Comparison of ENCODE assay signal across 8 cellular contexts in genomic region chr3:14145236-14145635, GRCh38. TPM values are rescaled to one million over a fixed set of nuclear protein-coding genes. Genes with fewer than 3 reads are reported as not detected.
A peak's percentile ranks its signal among the peaks of the same experiment; 100 is the strongest.
DNase-seq lines count a peak whose midpoint lies in the region; TF ChIP-seq lines count a peak whose summit lies in the region.

No MANE protein-coding gene starts in this region.

- DNase-seq in activated CD4-positive, alpha-beta T cell treated with anti-CD3 and anti-CD28 coated beads for 1 hour, result peak; percentile 6
- DNase-seq in activated CD4-positive, alpha-beta T cell treated with anti-CD3 and anti-CD28 coated beads, Interleukin-2, amount 50 U/mL, for 1 hour, result no peak
- DNase-seq in testis (no peak), GOT3 (lab: John Stamatoyannopoulos, UW) (no peak), foreskin melanocyte (no peak), NCI-H2029 (lab: John Stamatoyannopoulos, UW) (no peak)

- intact Hi-C loops in testis (cut with DNase I; ENCODE audit: low total_unique reads), result no loop called here

- H3K36me3 ChIP-seq in testis (ENCODE audit: low read depth, missing control alignments), result no peaks in the 10 kb centered on the region

- no peak for TF ChIP-seq CTCF in testis (IDR thresholded peaks at IDR 0.05)

- H3K27ac ChIP-seq in adipose tissue (ENCODE audit: low read depth, low read length) (peak overlapping the region; percentile 3), layer of hippocampus (ENCODE audit: low read depth, low read length) (peak overlapping the region; percentile 59), testis (peak overlapping the region; percentile 6 to 66)

- no peak for TF ChIP-seq POLR2A in testis (IDR thresholded peaks at IDR 0.05)

- peaks cover 12% of the 10 kb centered on the region for H3K4me1 ChIP-seq in testis

- 78 to 91% (median 89%) methylated on average over 9 of the region's 9 CpGs for WGBS in adipose tissue, 3 donors
- WGBS in testis, 2 donors, result 86 to 87% methylated on average over 9 of the region's 9 CpGs

- H3K27me3 ChIP-seq in layer of hippocampus (ENCODE audit: control insufficient read depth, insufficient read depth, low read length) (no peaks in the 10 kb centered on the region), testis (no peaks in the 10 kb centered on the region)

- no peak overlapping the region for H3K4me3 ChIP-seq in testis

- H3K9me3 ChIP-seq in testis, result no peaks in the 10 kb centered on the region

RNA-seq across cellular contexts. Expression of gene TMEM43, which starts 20.4 kb away (rescaled TPM):
- 10 to 100 TPM; 23.1 to 57.9 (median 37.5) TPM for polyA plus RNA-seq in adipose tissue
- total RNA-seq in testis, result 10 to 100 TPM; 36.5 to 53.0 TPM
- polyA plus RNA-seq in testis (ENCODE audit: insufficient read depth, low read depth, low replicate concordance), result 43.3 TPM

RNA-seq across cellular contexts. Expression of gene CHCHD4, which starts 20.6 kb away (rescaled TPM):
- 10 to 100 TPM in 2 of 3 donors, 1 to 10 TPM in 1; 9.7 to 16.1 (median 14.7) TPM for polyA plus RNA-seq in adipose tissue
- 10 to 100 TPM; 13.3 to 15.7 TPM for total RNA-seq in testis
- 19.1 TPM for polyA plus RNA-seq in testis (ENCODE audit: insufficient read depth, low read depth, low replicate concordance)

RNA-seq across cellular contexts. Expression of gene XPC, which starts 33.2 kb away (rescaled TPM):
- 10 to 100 TPM; 14.6 to 16.9 (median 16.8) TPM for polyA plus RNA-seq in adipose tissue
- total RNA-seq in testis, result 10 to 100 TPM; 48.7 to 54.1 TPM
- 25.1 TPM for polyA plus RNA-seq in testis (ENCODE audit: insufficient read depth, low read depth, low replicate concordance)

RNA-seq across cellular contexts. Expression of gene LSM3, which starts 33.4 kb away (rescaled TPM):
- 10 to 100 TPM in 2 of 3 donors, 1 to 10 TPM in 1; 6.3 to 20.7 (median 11.0) TPM for polyA plus RNA-seq in adipose tissue
- 10 to 100 TPM; 13.6 to 14.9 TPM for total RNA-seq in testis
- polyA plus RNA-seq in testis (ENCODE audit: insufficient read depth, low read depth, low replicate concordance), result 21.2 TPM

Comparison
In these comparisons a context has a peak if more than half of its experiments do, and no peak if none do; other contexts are left out.
1. H3K27ac ChIP-seq: peak in every context shown above with its lines; median percentile 59 in layer of hippocampus; 36 in testis; 3 in adipose tissue.